In the genomic region with DNA sequence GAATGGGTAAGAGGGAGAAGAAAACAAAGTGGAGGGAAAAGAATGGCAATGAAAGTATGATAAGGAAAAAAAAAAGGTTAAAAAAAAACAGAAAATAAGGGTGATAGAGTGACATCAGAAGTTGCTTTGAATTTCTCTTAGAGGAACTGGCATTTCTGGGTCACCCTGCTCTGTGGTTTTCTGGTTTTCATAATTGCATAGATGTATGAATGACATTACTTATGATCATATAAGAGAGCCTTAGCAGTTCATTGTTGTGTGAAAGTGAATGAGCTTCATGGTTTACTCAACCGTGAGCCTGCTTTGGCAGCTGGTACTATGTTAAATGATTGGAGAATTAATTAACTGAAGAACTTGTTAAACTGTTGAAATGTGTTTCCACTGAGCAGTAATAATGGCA, we compare ENCODE assay signal across 19 cellular contexts.
DNase-seq lines count a peak whose midpoint lies in the region; ATAC-seq, FAIRE-seq and TF ChIP-seq lines count a peak whose summit lies in the region.
"Had no signal": no experiment of that assay in that cellular context is flagged by ENCODE, and none has a peak within 500 bp of the region (broad histone marks: within the 10 kb centered on the region; RNA-seq: fewer than 3 reads in every experiment).

No MANE protein-coding gene starts in this region.

- intact Hi-C loops in OCI-LY7 (cut with micrococcal nuclease; ENCODE audit: unreplicated experiment): loop anchor here (5.0 kb wide), 1 partner anchor 449 kb away; no protein-coding TSS in a partner anchor

- no peak for FAIRE-seq in HTR-8/SVneo (lab: Jason Lieb, UNC)
- FAIRE-seq: astrocyte had no signal

- H3K27ac ChIP-seq in OCI-LY7 (ENCODE audit: low read depth, low read length, poor library complexity, severe bottlenecking): no peak overlapping the region
- H3K27ac ChIP-seq: tibial artery had no signal

- no peak for TF ChIP-seq CTCF in OCI-LY7 (conservative IDR thresholded peaks at IDR 0.05; ENCODE audit: low read length)

- POLR2A ChIA-PET in OCI-LY7 (lab: Charles Lee): interaction anchor here (0.7 kb wide), 1 partner anchor 202 kb away, joined by 3 read pairs; no protein-coding TSS in a partner anchor

- DNase-seq in DMS79 treated with DMSO at 0.1 percent for 48 hours (lab: John Stamatoyannopoulos, UW) (peak; percentile 97), OCI-LY7 (ENCODE audit: low spot score) (peak; percentile 9), C1 segment of cervical spinal cord (lab: John Stamatoyannopoulos, UW) (no peak), HTR-8/SVneo (ENCODE audit: insufficient read length, low spot score) (no peak), NCI-H524 treated with DMSO at 0.1 percent for 48 hours (lab: John Stamatoyannopoulos, UW) (no peak)
- DNase-seq in stimulated activated naive CD4-positive, alpha-beta T cell (lab: John Stamatoyannopoulos, UW): no peak
- DNase-seq: activated CD4-positive, alpha-beta memory T cell treated with anti-CD3 and anti-CD28 coated beads, Interleukin-2, amount 10 ng/mL, durations not matched to agents 7 days and 5 days; dermis blood vessel endothelial cell; H7; IMR-90; NCI-H146; NK-92 treated with Interleukin-12 subunit alpha and Interleukin-12 subunit beta, amount 100 ng/mL, for 24 hours; SIG-M5; stimulated activated CD4-positive, alpha-beta T cell treated with anti-CD3 and anti-CD28 coated beads, Interleukin-15, amount 100 ng/mL, for 24 hours; tibial artery had no signal

- no TSS peak for BruUV-seq in OCI-LY7 (replicated peaks; lab: Mats Ljungman, UMichigan)

- H3K9me3 ChIP-seq in OCI-LY7 (ENCODE audit: low read length): no peaks in the 10 kb centered on the region
- H3K9me3 ChIP-seq: tibial artery had no signal

- H3K79me2 ChIP-seq in OCI-LY7 (ENCODE audit: insufficient read depth, low read depth, low read length): no peaks in the 10 kb centered on the region

- ATAC-seq in GM18868 (IDR thresholded peaks at IDR 0.05; ENCODE audit: unreplicated experiment) (peak; percentile 48), HG03108 (IDR thresholded peaks at IDR 0.05; ENCODE audit: unreplicated experiment) (peak; percentile 73)
- ATAC-seq: left lobe of liver had no signal

- H3K4me1 ChIP-seq in OCI-LY7 (ENCODE audit: insufficient read depth, low read length, poor library complexity, severe bottlenecking): peaks cover 61% of the 10 kb centered on the region
- H3K4me1 ChIP-seq: tibial artery had no signal

- peak overlapping the region; percentile 1; the same call in 1 of the 2 replicates for H3K4me2 ChIP-seq in OCI-LY7 (ENCODE audit: low read length)

- no peaks in the 10 kb centered on the region for H3K36me3 ChIP-seq in OCI-LY7 (ENCODE audit: insufficient read depth, low read length)
- H3K36me3 ChIP-seq: tibial artery had no signal

- no peaks in the 10 kb centered on the region for H4K20me1 ChIP-seq in OCI-LY7 (ENCODE audit: insufficient read depth, low read length)

- CTCF ChIA-PET in OCI-LY7 (lab: Charles Lee; ENCODE audit: unreplicated experiment): no interaction called here

- H3K9me2 ChIP-seq in OCI-LY7 (ENCODE audit: insufficient read depth, low read length): no peaks in the 10 kb centered on the region

- no peak overlapping the region for H3K4me3 ChIP-seq in OCI-LY7 (ENCODE audit: low read depth, low read length, poor library complexity, severe bottlenecking)
- H3K4me3 ChIP-seq: tibial artery had no signal

- peak overlapping the region; percentile 43; the same call in 1 of the 2 replicates for H2AFZ ChIP-seq in OCI-LY7 (ENCODE audit: low read length)

Comparison
In these comparisons a context has a peak if more than half of its experiments do, and no peak if none do; other contexts are left out.
1. DNase-seq: peak in DMS79 treated with DMSO at 0.1 percent for 48 hours (single experiment) and OCI-LY7 (single experiment); none in C1 segment of cervical spinal cord (0 of 14), HTR-8/SVneo (single experiment), NCI-H524 treated with DMSO at 0.1 percent for 48 hours (single experiment) and stimulated activated naive CD4-positive, alpha-beta T cell (0 of 6).